29 cellular contexts compared by ENCODE assay signal in the genomic region with DNA sequence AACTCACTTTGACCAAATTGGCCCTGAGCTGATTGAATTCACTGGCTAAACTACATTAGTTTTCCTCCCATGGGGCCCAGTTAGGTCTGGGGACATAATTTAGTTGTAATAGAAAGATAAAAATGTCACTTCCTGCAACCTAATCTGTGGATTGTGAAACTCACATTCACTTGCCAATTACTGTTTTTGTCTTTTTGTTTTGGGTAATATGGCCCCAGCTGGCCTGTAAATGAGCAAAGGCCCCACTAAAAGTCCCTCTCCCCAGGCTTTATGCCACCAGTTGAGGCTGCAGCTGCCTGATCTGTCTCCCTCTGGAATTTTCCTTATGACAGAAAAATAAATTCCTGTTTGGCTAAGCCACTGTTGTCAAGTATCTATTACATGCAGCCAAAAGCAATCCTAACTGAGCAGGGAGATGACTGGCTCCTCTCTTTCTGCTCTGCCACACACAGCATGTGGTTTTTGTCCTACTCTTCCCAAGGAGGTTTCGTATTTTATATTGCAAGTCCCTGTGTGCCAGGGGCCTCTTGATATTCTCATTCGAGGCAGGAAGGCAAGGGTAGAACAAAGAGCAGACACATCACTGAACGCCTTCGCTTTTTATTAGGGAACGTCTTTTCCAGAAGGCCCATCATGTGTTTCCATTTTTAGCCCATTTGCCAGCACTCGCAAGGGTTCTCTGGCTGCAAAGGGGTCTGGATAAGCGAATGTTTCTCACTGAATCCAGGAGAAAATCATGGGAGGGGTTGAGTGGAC. TPM values are rescaled to one million over a fixed set of nuclear protein-coding genes. Genes with fewer than 3 reads are reported as not detected.
DNase-seq lines count a peak whose midpoint lies in the region; ATAC-seq, FAIRE-seq and TF ChIP-seq lines count a peak whose summit lies in the region.
"Had no signal": no experiment of that assay in that cellular context is flagged by ENCODE, and none has a peak within 500 bp of the region (broad histone marks: within the 10 kb centered on the region; RNA-seq: fewer than 3 reads in every experiment).

No MANE protein-coding gene starts in this region.

- H3K36me3 ChIP-seq in bronchial epithelial cell (ENCODE audit: control insufficient read depth, insufficient read depth, low read length) (no peaks in the 10 kb centered on the region), suprapubic skin (no peaks in the 10 kb centered on the region)
- H3K36me3 ChIP-seq: adrenal gland, breast epithelium, tibial nerve had no signal

- TF ChIP-seq CTCF in bronchial epithelial cell (IDR thresholded peaks at IDR 0.05; ENCODE audit: insufficient read depth, low read length, severe bottlenecking) (no peak), suprapubic skin (IDR thresholded peaks at IDR 0.05) (no peak)

- peak overlapping the region; percentile 40 for H3K27ac ChIP-seq in suprapubic skin
- H3K27ac ChIP-seq: adrenal gland, breast epithelium, tibial nerve had no signal

- DNase-seq in NCI-H2081 (lab: John Stamatoyannopoulos, UW): peak; percentile 27 to 64
- no peak for DNase-seq in NCI-H2081 treated with DMSO at 0.1 percent for 48 hours (lab: John Stamatoyannopoulos, UW)
- DNase-seq in NCI-H2107 treated with DMSO at 0.1 percent for 48 hours (lab: John Stamatoyannopoulos, UW; ENCODE audit: unreplicated experiment): peak; percentile 51
- DNase-seq in bronchial epithelial cell (ENCODE audit: low read depth): no peak
- DNase-seq in suprapubic skin (ENCODE audit: low spot score in 2 of 2): no peak
- DNase-seq in activated CD8-positive, alpha-beta T cell treated with anti-CD3 and anti-CD28 coated beads, Interleukin-2, amount 10 ng/mL, durations not matched to agents 7 days and 5 days: no peak
- DNase-seq: activated gamma-delta T cell treated with Interleukin-2 at 50 U/mL for 16 hours; activated T-cell treated with anti-CD3 and anti-CD28 coated beads, Interleukin-2, amount 50 U/mL, for 1 hour; adrenal gland; DND-41; kidney glomerular epithelial cell; mammary epithelial cell; NCI-H1694 treated with DMSO at 0.1 percent for 48 hours; NCI-H524; RPMI8226; stimulated activated CD4-positive, alpha-beta T cell treated with anti-CD3 and anti-CD28 coated beads, Interleukin-2, amount 100 ng/mL, for 48 hours; stimulated activated naive CD4-positive, alpha-beta T cell; T-helper 9 cell had no signal

- no peak for TF ChIP-seq EP300 in suprapubic skin (IDR thresholded peaks at IDR 0.05)

- H3K9me3 ChIP-seq in suprapubic skin: no peaks in the 10 kb centered on the region
- H3K9me3 ChIP-seq: adrenal gland, breast epithelium, tibial nerve had no signal

- H3K4me1 Mint-ChIP-seq in activated CD8-positive, alpha-beta T cell treated with anti-CD3 and anti-CD28 coated beads, Interleukin-2, amount 10 ng/mL, durations not matched to agents 7 days and 5 days (ENCODE audit: low read depth): no peaks in the 10 kb centered on the region
- H3K4me1 Mint-ChIP-seq: B cell had no signal

- FAIRE-seq in bronchial epithelial cell (lab: Jason Lieb, UNC): peak; percentile 43
- FAIRE-seq: endometrium, GM19239 had no signal

- H3K4me1 ChIP-seq in suprapubic skin: no peaks in the 10 kb centered on the region
- H3K4me1 ChIP-seq: adrenal gland, breast epithelium, tibial nerve had no signal

- H3K4me3 ChIP-seq in bronchial epithelial cell (ENCODE audit: low read depth, low read length) (no peak overlapping the region), suprapubic skin (no peak overlapping the region)
- H3K4me3 ChIP-seq: adrenal gland, breast epithelium, tibial nerve had no signal

- H3K4me3 Mint-ChIP-seq in activated CD8-positive, alpha-beta T cell treated with anti-CD3 and anti-CD28 coated beads, Interleukin-2, amount 10 ng/mL, durations not matched to agents 7 days and 5 days: no peak overlapping the region
- H3K4me3 Mint-ChIP-seq: B cell, IgD-negative memory B cell had no signal

- H3K9me3 Mint-ChIP-seq in activated CD8-positive, alpha-beta T cell treated with anti-CD3 and anti-CD28 coated beads, Interleukin-2, amount 10 ng/mL, durations not matched to agents 7 days and 5 days (ENCODE audit: insufficient read depth): no peaks in the 10 kb centered on the region

- no peaks in the 10 kb centered on the region for H3K27me3 ChIP-seq in bronchial epithelial cell (ENCODE audit: control insufficient read depth, insufficient read depth, low read length)
- no peaks in the 10 kb centered on the region for H3K27me3 ChIP-seq in suprapubic skin
- H3K27me3 ChIP-seq: adrenal gland, breast epithelium, tibial nerve had no signal

- H3K27me3 Mint-ChIP-seq in activated CD8-positive, alpha-beta T cell treated with anti-CD3 and anti-CD28 coated beads, Interleukin-2, amount 10 ng/mL, durations not matched to agents 7 days and 5 days (ENCODE audit: low read depth): no peaks in the 10 kb centered on the region

- 88% methylated on average over 7 of the region's 7 CpGs for WGBS in suprapubic skin

- CTCF ChIA-PET in activated CD8-positive, alpha-beta T cell treated with anti-CD3 and anti-CD28 coated beads, Interleukin-2, amount 10 ng/mL, durations not matched to agents 7 days and 5 days (lab: Charles Lee): no interaction called here

- TF ChIP-seq POLR2A in suprapubic skin (IDR thresholded peaks at IDR 0.05): no peak

- POLR2A ChIA-PET in activated CD8-positive, alpha-beta T cell treated with anti-CD3 and anti-CD28 coated beads, Interleukin-2, amount 10 ng/mL, durations not matched to agents 7 days and 5 days (lab: Charles Lee): no interaction called here

- no peak for ATAC-seq in HG02678 (IDR thresholded peaks at IDR 0.05; ENCODE audit: unreplicated experiment)
- ATAC-seq in HG03432 (IDR thresholded peaks at IDR 0.05; ENCODE audit: unreplicated experiment): no peak
- ATAC-seq in activated CD8-positive, alpha-beta T cell treated with anti-CD3 and anti-CD28 coated beads, Interleukin-2, amount 10 ng/mL, durations not matched to agents 7 days and 5 days: no peak

- H3K36me3 Mint-ChIP-seq in activated CD8-positive, alpha-beta T cell treated with anti-CD3 and anti-CD28 coated beads, Interleukin-2, amount 10 ng/mL, durations not matched to agents 7 days and 5 days (ENCODE audit: low read depth): no peaks in the 10 kb centered on the region
- H3K36me3 Mint-ChIP-seq: IgD-negative memory B cell had no signal

- no peak overlapping the region for H3K27ac Mint-ChIP-seq in activated CD8-positive, alpha-beta T cell treated with anti-CD3 and anti-CD28 coated beads, Interleukin-2, amount 10 ng/mL, durations not matched to agents 7 days and 5 days
- H3K27ac Mint-ChIP-seq: B cell, IgD-negative memory B cell had no signal

RNA-seq across cellular contexts. Expression of a gene that starts 24.1 kb away (rescaled TPM):
- not detected in 2 replicates for total RNA-seq in bronchial epithelial cell
- total RNA-seq in suprapubic skin: 1 to 10 TPM; 1.7 to 5.7 (median 3.1) TPM
- total RNA-seq in activated CD8-positive, alpha-beta T cell treated with anti-CD3 and anti-CD28 coated beads, Interleukin-2, amount 10 ng/mL, durations not matched to agents 7 days and 5 days: not detected
- total RNA-seq: A172, adrenal gland, B cell, fibroblast of lung, MCF 10A had no signal

Comparison
In these comparisons a context has a peak if more than half of its experiments do, and no peak if none do; other contexts are left out.
1. DNase-seq: peak in NCI-H2081 (2 of 2) and NCI-H2107 treated with DMSO at 0.1 percent for 48 hours (single experiment); none in NCI-H2081 treated with DMSO at 0.1 percent for 48 hours (single experiment), bronchial epithelial cell (single experiment), suprapubic skin (0 of 2) and activated CD8-positive, alpha-beta T cell treated with anti-CD3 and anti-CD28 coated beads, Interleukin-2, amount 10 ng/mL, durations not matched to agents 7 days and 5 days (single experiment).